ENCODE assay signal across 26 cellular contexts in genomic region chr7:48760528-48761265, GRCh38.
"Had no signal": no experiment of that assay in that cellular context is flagged by ENCODE, and none has a peak within 500 bp of the region (broad histone marks: within the 10 kb centered on the region; RNA-seq: fewer than 3 reads in every experiment).

No MANE protein-coding gene starts in this region.

- H3K4me2 ChIP-seq: hepatocyte, smooth muscle cell had no signal

- ATAC-seq: activated CD4-positive, alpha-beta T cell treated with anti-CD3 and anti-CD28 coated beads for 36 hours; activated T-cell treated with anti-CD3 and anti-CD28 coated beads, Interleukin-2, amount 50 U/mL, for 4 hours; body of pancreas; left cardiac atrium; right lobe of liver had no signal

- H3K4me3 ChIP-seq: adrenal gland, body of pancreas, hepatocyte, right lobe of liver, smooth muscle cell, testis, vagina had no signal

- H3K36me3 ChIP-seq: adrenal gland, right lobe of liver, vagina had no signal

- H3K4me1 ChIP-seq: adrenal gland, body of pancreas, right lobe of liver, testis, vagina had no signal

- H3K9me3 ChIP-seq: adrenal gland, body of pancreas, right lobe of liver, testis, vagina had no signal

- H3K27me3 ChIP-seq: adrenal gland, body of pancreas, hepatocyte, right lobe of liver, testis, vagina had no signal

- H2AFZ ChIP-seq: hepatocyte had no signal

- H3K79me2 ChIP-seq: hepatocyte had no signal

- DNase-seq: activated B cell treated with CpG ODN at 0.5 μM for 24 hours; activated CD4-positive, alpha-beta T cell treated with anti-CD3 and anti-CD28 coated beads for 36 hours; activated CD4-positive, alpha-beta T cell treated with anti-CD3 and anti-CD28 coated beads, Interleukin-2, amount 50 U/mL, for 48 hours; activated CD8-positive, alpha-beta memory T cell treated with anti-CD3 and anti-CD28 coated beads, Interleukin-2, amount 50 U/mL, for 48 hours; activated naive CD4-positive, alpha-beta T cell; activated T-cell treated with anti-CD3 and anti-CD28 coated beads, Interleukin-2, amount 50 U/mL, for 4 hours; adrenal gland; body of pancreas; caudate nucleus; dermis blood vessel endothelial cell; effector CD8-positive, alpha-beta T cell; erythroblast; glutamatergic neuron; immature natural killer cell; left cardiac atrium; nephron progenitor cell; posterior cingulate gyrus; right lobe of liver; stimulated activated CD4-positive, alpha-beta T cell treated with anti-CD3 and anti-CD28 coated beads, Interleukin-15, amount 100 ng/mL, for 24 hours; stimulated activated naive B cell treated with anti-CD40 and anti-IgM and Interleukin-4, amounts not matched to agents 10 μg/mL and 1 μg/mL and 100 μg/mL, for 72 hours; testis; trophoblast cell had no signal

- H3K27ac ChIP-seq: adrenal gland, body of pancreas, hepatocyte, right lobe of liver, testis, vagina had no signal

- FAIRE-seq: frontal cortex had no signal
